Comparison of ENCODE assay signal across 1 cellular context in genomic region chr11:122655527-122656072, GRCh38.
TF ChIP-seq lines count a peak whose summit lies in the region.

A gene with protein sequence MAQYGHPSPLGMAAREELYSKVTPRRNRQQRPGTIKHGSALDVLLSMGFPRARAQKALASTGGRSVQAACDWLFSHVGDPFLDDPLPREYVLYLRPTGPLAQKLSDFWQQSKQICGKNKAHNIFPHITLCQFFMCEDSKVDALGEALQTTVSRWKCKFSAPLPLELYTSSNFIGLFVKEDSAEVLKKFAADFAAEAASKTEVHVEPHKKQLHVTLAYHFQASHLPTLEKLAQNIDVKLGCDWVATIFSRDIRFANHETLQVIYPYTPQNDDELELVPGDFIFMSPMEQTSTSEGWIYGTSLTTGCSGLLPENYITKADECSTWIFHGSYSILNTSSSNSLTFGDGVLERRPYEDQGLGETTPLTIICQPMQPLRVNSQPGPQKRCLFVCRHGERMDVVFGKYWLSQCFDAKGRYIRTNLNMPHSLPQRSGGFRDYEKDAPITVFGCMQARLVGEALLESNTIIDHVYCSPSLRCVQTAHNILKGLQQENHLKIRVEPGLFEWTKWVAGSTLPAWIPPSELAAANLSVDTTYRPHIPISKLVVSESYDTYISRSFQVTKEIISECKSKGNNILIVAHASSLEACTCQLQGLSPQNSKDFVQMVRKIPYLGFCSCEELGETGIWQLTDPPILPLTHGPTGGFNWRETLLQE (plus strand): TSS chr11:122655722. CDS start chr11:122656050, 328 bp downstream.

TF ChIP-seq in GM23338, 12 proteins besides CTCF, POLR2A, EP300 and RAD21 (continued from another document):
- no peak for TF ChIP-seq EZH2 (IDR thresholded peaks at IDR 0.05; ENCODE audit: low read depth, unreplicated experiment)
- peak; percentile 60; the same call in 1 of the 2 replicates for TF ChIP-seq POLR2AphosphoS5 (IDR thresholded peaks at IDR 0.05; ENCODE audit: low read depth)
- TF ChIP-seq STAT1 (IDR thresholded peaks at IDR 0.05; ENCODE audit: unreplicated experiment): no peak
- TF ChIP-seq ZNF331 (CRISPR knock-in tag; IDR thresholded peaks at IDR 0.05; ENCODE audit: low read depth): no peak
- TF ChIP-seq EZH2phosphoT487 (IDR thresholded peaks at IDR 0.05; ENCODE audit: unreplicated experiment): no peak
TF ChIP-seq in GM23338: peak in this region for 2.
